ENCODE assay signal across 20 cellular contexts in the genomic region with DNA sequence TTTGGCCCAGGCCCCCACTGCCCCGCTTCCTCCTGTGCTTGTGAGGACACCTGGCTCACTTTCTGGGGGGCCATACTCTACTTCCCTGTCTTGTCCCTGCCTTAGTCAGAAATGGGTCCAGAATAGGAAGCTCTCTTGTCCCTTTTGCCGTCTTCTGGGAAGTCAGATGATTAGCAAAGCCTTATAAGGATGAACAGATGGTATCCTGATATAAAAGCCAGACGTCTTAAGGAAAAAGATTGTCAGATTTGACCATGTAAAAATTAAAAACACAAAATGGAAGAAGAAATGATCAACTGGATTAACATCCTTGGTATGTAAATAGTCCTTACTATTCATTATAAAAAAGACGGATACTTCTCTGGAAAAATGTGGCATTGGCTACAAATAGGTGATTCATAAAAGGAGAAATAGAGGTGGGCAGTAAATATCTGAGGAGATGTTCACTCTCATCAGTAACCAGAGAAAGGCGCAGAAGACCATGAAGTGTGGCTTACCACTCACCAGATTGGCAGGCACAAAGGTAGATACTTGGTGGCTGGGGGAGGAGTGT.
"Had no signal": no experiment of that assay in that cellular context is flagged by ENCODE, and none has a peak within 500 bp of the region (broad histone marks: within the 10 kb centered on the region; RNA-seq: fewer than 3 reads in every experiment).

No MANE protein-coding gene starts in this region.

- H3K4me2 ChIP-seq: hepatocyte had no signal

- H3K4me1 ChIP-seq: body of pancreas, sigmoid colon, upper lobe of left lung had no signal

- ATAC-seq: activated CD8-positive, alpha-beta T cell treated with anti-CD3 and anti-CD28 coated beads, Interleukin-2, amount 10 ng/mL, durations not matched to agents 7 days and 5 days; body of pancreas; effector memory CD8-positive, alpha-beta T cell; stimulated activated naive CD8-positive, alpha-beta T cell treated with anti-CD3 and anti-CD28 coated beads, Interleukin-15, Interleukin-2, amounts not matched to agents 100 U/mL and 50 U/mL, for 24 hours; T-cell had no signal

- H3K4me3 ChIP-seq: body of pancreas, hepatocyte, lung, sigmoid colon, suprapubic skin, upper lobe of left lung had no signal

- H3K9me3 ChIP-seq: body of pancreas, sigmoid colon, suprapubic skin, upper lobe of left lung had no signal

- H2AFZ ChIP-seq: hepatocyte had no signal

- H3K9me3 Mint-ChIP-seq: activated naive CD4-positive, alpha-beta T cell treated with anti-CD3 and anti-CD28 coated beads, Interleukin-2, amount 50 U/mL, for 24 hours; effector memory CD8-positive, alpha-beta T cell; T-cell had no signal

- H3K27me3 Mint-ChIP-seq: activated naive CD4-positive, alpha-beta T cell treated with anti-CD3 and anti-CD28 coated beads, Interleukin-2, amount 50 U/mL, for 24 hours; effector memory CD8-positive, alpha-beta T cell; T-cell had no signal

- DNase-seq: activated CD4-positive, alpha-beta T cell treated with anti-CD3 and anti-CD28 coated beads for 48 hours; activated CD8-positive, alpha-beta memory T cell treated with anti-CD3 and anti-CD28 coated beads, Interleukin-2, amount 50 U/mL, for 48 hours; activated CD8-positive, alpha-beta T cell treated with anti-CD3 and anti-CD28 coated beads, Interleukin-2, amount 10 ng/mL, durations not matched to agents 7 days and 5 days; body of pancreas; central memory CD4-positive, alpha-beta T cell; effector memory CD8-positive, alpha-beta T cell; kidney glomerular epithelial cell; midbrain; occipital lobe; sigmoid colon; stimulated activated CD4-positive, alpha-beta T cell treated with anti-CD3 and anti-CD28 coated beads, Interleukin-2, amount 100 ng/mL, for 24 hours; stimulated activated naive CD8-positive, alpha-beta T cell treated with anti-CD3 and anti-CD28 coated beads, Interleukin-15, Interleukin-2, amounts not matched to agents 100 U/mL and 50 U/mL, for 24 hours; WERI-Rb-1 had no signal

- H3K27me3 ChIP-seq: body of pancreas, hepatocyte, sigmoid colon, suprapubic skin, upper lobe of left lung had no signal

- H3K79me2 ChIP-seq: hepatocyte had no signal

- H3K4me3 Mint-ChIP-seq: activated CD8-positive, alpha-beta T cell treated with anti-CD3 and anti-CD28 coated beads, Interleukin-2, amount 10 ng/mL, durations not matched to agents 7 days and 5 days; activated naive CD4-positive, alpha-beta T cell treated with anti-CD3 and anti-CD28 coated beads, Interleukin-2, amount 50 U/mL, for 24 hours; effector memory CD8-positive, alpha-beta T cell; T-cell had no signal

- H3K27ac Mint-ChIP-seq: activated CD8-positive, alpha-beta T cell treated with anti-CD3 and anti-CD28 coated beads, Interleukin-2, amount 10 ng/mL, durations not matched to agents 7 days and 5 days; activated naive CD4-positive, alpha-beta T cell treated with anti-CD3 and anti-CD28 coated beads, Interleukin-2, amount 50 U/mL, for 24 hours; effector memory CD8-positive, alpha-beta T cell; T-cell had no signal

- H3K27ac ChIP-seq: body of pancreas, epithelial cell of prostate, hepatocyte, sigmoid colon, suprapubic skin, upper lobe of left lung, WERI-Rb-1 had no signal
